ENCODE assay signal across 2 cellular contexts in genomic region chr1:21198929-21199328, GRCh38.
TF ChIP-seq lines count a peak whose summit lies in the region.

No MANE protein-coding gene starts in this region.

TF ChIP-seq in HepG2, 621 proteins besides CTCF, POLR2A, EP300 and RAD21:
- peak; percentile 89 for TF ChIP-seq RFX1 (IDR thresholded peaks at IDR 0.05)
- peak; percentile 44; the same call in 1 of the 2 replicates for TF ChIP-seq RFX5 (IDR thresholded peaks at IDR 0.05; ENCODE audit: low read depth, low read length)
- peak; percentile 61; the same call in 1 of the 2 replicates for TF ChIP-seq RFX3 (CRISPR knock-in tag; IDR thresholded peaks at IDR 0.05)
- TF ChIP-seq HNRNPH1 (optimal IDR thresholded peaks at IDR 0.05; ENCODE audit: low read depth, low read length) = no peak

TF ChIP-seq in K562, 482 proteins besides CTCF, POLR2A, EP300 and RAD21 (continues in another document):
- TF ChIP-seq MYNN (IDR thresholded peaks at IDR 0.05) = peak; percentile 84; the same call in 1 of the 2 replicates
- no peak for TF ChIP-seq MYNN (CRISPR knock-in tag; IDR thresholded peaks at IDR 0.05)
- TF ChIP-seq NEUROD1 (IDR thresholded peaks at IDR 0.05; ENCODE audit: borderline replicate concordance, low read depth, low read length, partially characterized antibody) = peak; percentile 90
- TF ChIP-seq NFXL1 (CRISPR knock-in tag; IDR thresholded peaks at IDR 0.05) = no peak
- TF ChIP-seq TBP (optimal IDR thresholded peaks at IDR 0.05; ENCODE audit: low read depth, low read length) = no peak
- no peak for TF ChIP-seq ZNF75A (CRISPR knock-in tag; IDR thresholded peaks at IDR 0.05)
- no peak for TF ChIP-seq TRIM28 (IDR thresholded peaks at IDR 0.05)
- TF ChIP-seq TRIM24 (IDR thresholded peaks at IDR 0.05) = no peak
- no peak for TF ChIP-seq ZNF584 (CRISPR knock-in tag; IDR thresholded peaks at IDR 0.05; ENCODE audit: low read depth)
- TF ChIP-seq HIVEP1 (CRISPR knock-in tag; IDR thresholded peaks at IDR 0.05) = no peak
- no peak for TF ChIP-seq BCOR (IDR thresholded peaks at IDR 0.05)
- no peak for TF ChIP-seq RBM14 (IDR thresholded peaks at IDR 0.05; ENCODE audit: borderline replicate concordance, insufficient read depth, low read depth, low read length)
- peak in 1 of 2 experiments; percentile 67; a peak in 1 of 4 replicates for TF ChIP-seq RCOR1 (IDR thresholded peaks at IDR 0.05; ENCODE audit: borderline replicate concordance in 1 of 2, low read depth in 2 of 2, low read length in 2 of 2)
- TF ChIP-seq STAT5A (IDR thresholded peaks at IDR 0.05; ENCODE audit: borderline replicate concordance, low read length) = no peak
- no peak for TF ChIP-seq TCF7L2 (IDR thresholded peaks at IDR 0.05; ENCODE audit: low read depth, low read length)
- TF ChIP-seq EWSR1 (IDR thresholded peaks at IDR 0.05; ENCODE audit: borderline replicate concordance, low read depth, partially characterized antibody) = no peak
- no peak for TF ChIP-seq NFIX (CRISPR knock-in tag; IDR thresholded peaks at IDR 0.05; ENCODE audit: low read depth)
- TF ChIP-seq ZZZ3 (IDR thresholded peaks at IDR 0.05) = no peak
- TF ChIP-seq PTRF (tag; IDR thresholded peaks at IDR 0.05) = no peak
- no peak for TF ChIP-seq ELK3 (CRISPR knock-in tag; IDR thresholded peaks at IDR 0.05)
- peak; percentile 99 for TF ChIP-seq MXI1 (IDR thresholded peaks at IDR 0.05; ENCODE audit: low read depth, low read length)
- no peak for TF ChIP-seq XRCC3 (IDR thresholded peaks at IDR 0.05)
- TF ChIP-seq HNRNPL (IDR thresholded peaks at IDR 0.05; ENCODE audit: low read depth, low read length) = no peak
- peak; percentile 99 for TF ChIP-seq BMI1 (IDR thresholded peaks at IDR 0.05; ENCODE audit: low read length)
- no peak for TF ChIP-seq KLF1 (tag; IDR thresholded peaks at IDR 0.05)
- TF ChIP-seq PATZ1 (CRISPR knock-in tag; IDR thresholded peaks at IDR 0.05; ENCODE audit: borderline replicate concordance) = no peak
- TF ChIP-seq MGA (IDR thresholded peaks at IDR 0.05) = no peak
- TF ChIP-seq POLR2G (IDR thresholded peaks at IDR 0.05; ENCODE audit: low read depth, low read length) = no peak
- peak in 1 of 2 experiments; percentile 99; a peak in 2 of 4 replicates for TF ChIP-seq CSDE1 (IDR thresholded peaks at IDR 0.05)
- no peak for TF ChIP-seq HMG20B (CRISPR knock-in tag; IDR thresholded peaks at IDR 0.05)
- TF ChIP-seq ZBTB2 (IDR thresholded peaks at IDR 0.05) = no peak
- no peak for TF ChIP-seq HNRNPH1 (optimal IDR thresholded peaks at IDR 0.05; ENCODE audit: low read depth, low read length)
- TF ChIP-seq ILF3 (IDR thresholded peaks at IDR 0.05; ENCODE audit: borderline replicate concordance) = no peak
- TF ChIP-seq STAG1 (CRISPR knock-in tag; IDR thresholded peaks at IDR 0.05; ENCODE audit: borderline replicate concordance) = no peak
- no peak for TF ChIP-seq E2F8 (IDR thresholded peaks at IDR 0.05; ENCODE audit: low read depth, partially characterized antibody)
- no peak for TF ChIP-seq ZBTB8A (IDR thresholded peaks at IDR 0.05; ENCODE audit: partially characterized antibody)
- no peak for TF ChIP-seq RHOXF2B (CRISPR knock-in tag; conservative IDR thresholded peaks at IDR 0.05)
- TF ChIP-seq CREBBP (IDR thresholded peaks at IDR 0.05; ENCODE audit: low read depth, low read length) = no peak
- no peak for TF ChIP-seq NCOA2 (IDR thresholded peaks at IDR 0.05; ENCODE audit: partially characterized antibody in 2 of 2)
- TF ChIP-seq MIER1 (IDR thresholded peaks at IDR 0.05; ENCODE audit: low read depth) = no peak
- TF ChIP-seq ELF1 (tag; IDR thresholded peaks at IDR 0.05) = no peak
- TF ChIP-seq HDAC3 (IDR thresholded peaks at IDR 0.05; ENCODE audit: borderline replicate concordance, partially characterized antibody) = no peak
- no peak for TF ChIP-seq NR2C2 (CRISPR knock-in tag; IDR thresholded peaks at IDR 0.05)
- TF ChIP-seq NR2C2 (tag; IDR thresholded peaks at IDR 0.05) = no peak
